In genomic region chrX:15146515-15146914, GRCh38 we compare ENCODE assay signal across 9 cellular contexts.
DNase-seq lines count a peak whose midpoint lies in the region; ATAC-seq and TF ChIP-seq lines count a peak whose summit lies in the region.
"Had no signal": no experiment of that assay in that cellular context is flagged by ENCODE, and none has a peak within 500 bp of the region (broad histone marks: within the 10 kb centered on the region; RNA-seq: fewer than 3 reads in every experiment).

No MANE protein-coding gene starts in this region.

- DNase-seq in DND-41 (peak; percentile 10), KG1 (lab: John Stamatoyannopoulos, UW) (peak; percentile 1), adipocyte (ENCODE audit: low read depth) (peak; percentile 32), mesenchymal stem cell (peak; percentile 12), SKM-1 (lab: John Stamatoyannopoulos, UW; ENCODE audit: unreplicated experiment) (no peak), NCI-H2081 treated with DMSO at 0.1 percent for 48 hours (lab: John Stamatoyannopoulos, UW) (no peak)
- DNase-seq: activated B cell treated with CpG ODN at 0.5 μM for 24 hours had no signal

- H3K23ac ChIP-seq in mesenchymal stem cell (ENCODE audit: low read length in 2 of 2) = no peak overlapping the region

- H2AFZ ChIP-seq in DND-41 (ENCODE audit: low read depth, low read length) (no peak overlapping the region), mesenchymal stem cell (ENCODE audit: low read depth, low read length) (no peak overlapping the region)

- H3K18ac ChIP-seq in mesenchymal stem cell (ENCODE audit: low read depth in 1 of 2, low read length in 2 of 2) = no peak overlapping the region

- no peak overlapping the region for H2BK15ac ChIP-seq in mesenchymal stem cell (ENCODE audit: low read depth, poor library complexity, severe bottlenecking)

- H3K4me2 ChIP-seq in DND-41 (ENCODE audit: insufficient read depth, low read length) (no peak overlapping the region), mesenchymal stem cell (ENCODE audit: low read length, poor library complexity, severe bottlenecking) (no peak overlapping the region)

- TF ChIP-seq CTCF in DND-41 (IDR thresholded peaks at IDR 0.05; ENCODE audit: borderline replicate concordance, extremely low read depth, low read length, poor library complexity, severe bottlenecking) = peak; percentile 28

- no peaks in the 10 kb centered on the region for H3K27me3 ChIP-seq in DND-41 (ENCODE audit: insufficient read depth, low read length, poor library complexity)
- peaks cover 25% of the 10 kb centered on the region for H3K27me3 ChIP-seq in adipocyte (replicated peaks; ENCODE audit: control insufficient read depth, insufficient read depth, low read length)
- peaks cover 0 to 7% of the 10 kb centered on the region in 2 experiments for H3K27me3 ChIP-seq in mesenchymal stem cell (ENCODE audit: control insufficient read depth in 1 of 2, insufficient read depth in 1 of 2, low read length in 2 of 2)

- no peak overlapping the region for H3K14ac ChIP-seq in mesenchymal stem cell (ENCODE audit: low read length in 2 of 2)

- no peak overlapping the region for H4K8ac ChIP-seq in mesenchymal stem cell (ENCODE audit: low read length)

- H3K36me3 ChIP-seq in DND-41 (ENCODE audit: insufficient read depth, low read length) (no peaks in the 10 kb centered on the region), adipocyte (ENCODE audit: control insufficient read depth, insufficient read depth, low read length, severe bottlenecking) (no peaks in the 10 kb centered on the region), mesenchymal stem cell (ENCODE audit: control insufficient read depth in 1 of 2, insufficient read depth in 2 of 2, low read depth in 1 of 2, low read length in 2 of 2) (no peaks in the 10 kb centered on the region)

- no peak overlapping the region for H2BK12ac ChIP-seq in mesenchymal stem cell (ENCODE audit: low read length in 2 of 2)

- no peak overlapping the region for H2BK120ac ChIP-seq in mesenchymal stem cell (ENCODE audit: low read depth, low read length)

- H3K9ac ChIP-seq in DND-41 (ENCODE audit: low read depth, low read length) (no peak overlapping the region), adipocyte (ENCODE audit: low read length) (no peak overlapping the region), mesenchymal stem cell (ENCODE audit: low read length) (no peak overlapping the region)

- H3K79me1 ChIP-seq in mesenchymal stem cell (replicated peaks; ENCODE audit: low read length, poor library complexity, severe bottlenecking) = no peaks in the 10 kb centered on the region

- H3K4me1 ChIP-seq in DND-41 (ENCODE audit: insufficient read depth, low read length) = no peaks in the 10 kb centered on the region
- no peaks in the 10 kb centered on the region for H3K4me1 ChIP-seq in adipocyte (ENCODE audit: control insufficient read depth, insufficient read depth, low read length)
- no peaks in the 10 kb centered on the region for H3K4me1 ChIP-seq in mesenchymal stem cell (ENCODE audit: control insufficient read depth, insufficient read depth, low read depth, low read length)

- no peak overlapping the region for H4K91ac ChIP-seq in mesenchymal stem cell (ENCODE audit: low read length)

- no peak overlapping the region for H2AK5ac ChIP-seq in mesenchymal stem cell (ENCODE audit: low read length, severe bottlenecking)

- H3K9me3 ChIP-seq in DND-41 (ENCODE audit: insufficient read depth, low read length, severe bottlenecking) (no peaks in the 10 kb centered on the region), adipocyte (ENCODE audit: control insufficient read depth, low read length) (no peaks in the 10 kb centered on the region), mesenchymal stem cell (ENCODE audit: control insufficient read depth, low read length) (no peaks in the 10 kb centered on the region)

- no peak overlapping the region for H3K27ac ChIP-seq in DND-41 (ENCODE audit: low read length)
- no peak overlapping the region for H3K27ac ChIP-seq in mesenchymal stem cell (ENCODE audit: low read length, poor library complexity, severe bottlenecking)

- no peak overlapping the region for H2BK5ac ChIP-seq in mesenchymal stem cell (ENCODE audit: low read depth, low read length, poor library complexity, severe bottlenecking)

- no peak overlapping the region for H3K4me3 ChIP-seq in DND-41 (ENCODE audit: low read depth in 1 of 2, low read length in 2 of 2)
- no peak overlapping the region for H3K4me3 ChIP-seq in adipocyte (ENCODE audit: low read length)
- no peak overlapping the region for H3K4me3 ChIP-seq in mesenchymal stem cell (ENCODE audit: insufficient read depth in 1 of 2, low read depth in 1 of 2, low read length in 2 of 2)

- no peaks in the 10 kb centered on the region for H3K79me2 ChIP-seq in DND-41 (ENCODE audit: insufficient read depth, low read length)

- H4K20me1 ChIP-seq in DND-41 (ENCODE audit: insufficient read depth, low read length) = no peaks in the 10 kb centered on the region

- WGBS in mesenchymal stem cell = 0% methylated on average over 1 of the region's 6 CpGs

- no peak overlapping the region for H3K4ac ChIP-seq in mesenchymal stem cell (ENCODE audit: low read depth in 1 of 2, low read length in 2 of 2)

- peak; percentile 50; the same call in 1 of the 3 replicates for ATAC-seq in DND-41 (ENCODE audit: insufficient read depth, low read depth)
- ATAC-seq in GM18909 (IDR thresholded peaks at IDR 0.05; ENCODE audit: poor library complexity, unreplicated experiment) = no peak
- ATAC-seq in HG03159 (IDR thresholded peaks at IDR 0.05; ENCODE audit: unreplicated experiment) = no peak

Comparison
In these comparisons a context has a peak if more than half of its experiments do, and no peak if none do; other contexts are left out.
1. DNase-seq: peak in DND-41 (single experiment), KG1 (single experiment), adipocyte (single experiment) and mesenchymal stem cell (single experiment); none in SKM-1 (single experiment) and NCI-H2081 treated with DMSO at 0.1 percent for 48 hours (single experiment).